1 cellular context compared by ENCODE assay signal in the genomic region with DNA sequence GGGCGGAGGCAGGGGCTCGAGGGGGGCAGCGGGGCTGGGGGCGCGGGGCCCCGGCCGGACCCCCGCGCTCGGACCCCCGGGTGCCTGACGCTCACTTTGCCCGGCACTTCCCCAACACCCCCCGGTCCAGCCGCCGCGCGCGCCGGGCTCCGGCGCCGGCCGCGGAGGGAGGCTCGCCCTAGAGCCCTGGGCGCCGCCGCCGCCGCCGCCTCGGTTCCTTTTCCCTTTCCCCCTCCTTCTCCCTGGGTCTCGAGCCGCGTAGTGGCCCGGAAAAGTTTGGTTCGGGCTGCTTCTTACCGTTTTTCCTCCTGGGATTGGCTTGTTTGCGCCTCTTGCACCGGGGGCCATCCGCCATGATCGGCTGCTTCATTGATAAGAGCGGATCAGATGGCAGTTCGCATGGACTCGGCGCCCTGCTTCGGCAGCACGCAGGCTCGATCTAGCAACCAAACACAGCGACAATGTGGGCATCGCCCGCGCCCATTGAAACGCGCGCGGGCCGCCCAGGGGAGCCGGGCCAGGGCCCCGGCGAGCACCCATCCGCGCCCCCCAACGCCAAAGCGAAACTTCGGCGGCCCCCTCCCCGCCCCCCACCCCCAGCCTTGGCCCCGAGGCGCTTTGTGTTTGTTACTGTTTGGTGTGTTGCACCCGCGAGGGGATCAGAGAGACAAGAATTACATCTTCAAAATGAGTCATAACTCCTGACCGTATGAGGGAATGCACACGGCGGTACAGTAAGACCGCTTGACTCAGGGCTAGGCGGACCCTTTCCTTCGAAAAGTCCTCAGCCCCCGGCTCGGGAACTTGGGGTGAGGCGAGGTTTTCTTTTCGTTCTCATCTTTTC.
TF ChIP-seq lines count a peak whose summit lies in the region.

No MANE protein-coding gene starts in this region.

TF ChIP-seq in K562, 482 proteins besides CTCF, POLR2A, EP300 and RAD21 (continued from another document):
- TF ChIP-seq ZSCAN29 (IDR thresholded peaks at IDR 0.05) = 0 out of 2 replicates have a peak, but pooled peaks have one; percentile 61
- TF ChIP-seq, protein P1, sequence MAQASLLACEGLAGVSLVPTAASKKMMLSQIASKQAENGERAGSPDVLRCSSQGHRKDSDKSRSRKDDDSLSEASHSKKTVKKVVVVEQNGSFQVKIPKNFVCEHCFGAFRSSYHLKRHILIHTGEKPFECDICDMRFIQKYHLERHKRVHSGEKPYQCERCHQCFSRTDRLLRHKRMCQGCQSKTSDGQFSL (CRISPR knock-in tag; IDR thresholded peaks at IDR 0.05) = no peak
- TF ChIP-seq, protein P1 (tag; IDR thresholded peaks at IDR 0.05) = 0 out of 4 replicates have a peak, but pooled peaks of 1 of the 2 experiments have one; percentile 36
- TF ChIP-seq MED1 (CRISPR knock-in tag; IDR thresholded peaks at IDR 0.05; ENCODE audit: borderline replicate concordance) = no peak
- TF ChIP-seq FOSL1 (tag; conservative IDR thresholded peaks at IDR 0.05) = peak; percentile 78
- no peak for TF ChIP-seq SAFB (IDR thresholded peaks at IDR 0.05; ENCODE audit: borderline replicate concordance, low read depth, low read length)
- TF ChIP-seq ZBED1 (IDR thresholded peaks at IDR 0.05) = no peak; the same call in 1 of the 2 replicates
- TF ChIP-seq POLR2AphosphoS5 (IDR thresholded peaks at IDR 0.05; ENCODE audit: control insufficient read depth, insufficient read depth, low read depth, low read length) = peak; percentile 33; the same call in 1 of the 2 replicates
- peak; percentile 80 for TF ChIP-seq POLR2G (IDR thresholded peaks at IDR 0.05; ENCODE audit: low read depth, low read length)
TF ChIP-seq in K562: peak in this region for 31.
